In the genomic region with DNA sequence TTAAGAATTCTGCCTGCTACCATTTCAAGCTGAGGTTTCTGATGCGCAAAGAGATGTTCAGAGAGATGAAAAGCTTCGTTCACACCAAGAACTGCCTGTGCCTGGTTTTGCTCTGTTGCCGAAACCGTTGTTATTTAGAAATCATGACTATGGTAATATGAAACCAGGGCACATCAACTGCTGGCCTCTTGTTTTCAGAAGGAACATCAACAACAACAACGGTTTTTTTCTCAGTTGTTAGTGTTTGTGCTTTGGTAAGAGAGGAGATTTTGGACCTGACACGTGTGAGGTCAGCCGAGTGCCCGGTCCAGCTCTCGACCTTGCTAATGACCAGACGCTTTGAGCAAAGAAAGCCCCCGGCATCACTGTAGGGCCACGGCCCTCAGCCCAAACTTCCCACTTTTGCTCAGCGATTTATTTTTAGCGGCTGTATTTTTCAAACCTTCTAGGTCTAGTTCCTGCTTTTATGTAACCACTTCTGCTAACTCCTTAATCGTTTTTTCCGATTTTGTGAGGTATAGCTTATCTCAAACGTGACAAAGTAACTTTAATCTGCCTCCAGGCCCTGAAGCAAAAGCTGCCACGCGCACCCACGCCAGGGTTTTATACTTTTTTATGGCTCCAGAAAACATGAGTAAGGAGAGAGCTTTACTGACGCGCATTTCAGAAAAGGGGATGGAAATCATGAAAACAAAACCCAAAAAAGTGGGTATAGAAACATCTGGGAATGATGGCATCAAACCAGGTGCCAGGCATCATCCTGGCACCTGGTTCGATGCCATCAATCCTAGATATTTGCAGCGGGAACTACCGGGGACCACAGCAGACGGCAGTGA, we compare ENCODE assay signal across 8 cellular contexts. TPM values are rescaled to one million over a fixed set of nuclear protein-coding genes. Genes with fewer than 3 reads are reported as not detected.
DNase-seq lines count a peak whose midpoint lies in the region; ATAC-seq and TF ChIP-seq lines count a peak whose summit lies in the region.

No MANE protein-coding gene starts in this region.

- H3K36me3 Mint-ChIP-seq in activated CD4-positive, alpha-beta memory T cell treated with anti-CD3 and anti-CD28 coated beads, Interleukin-2, amount 10 ng/mL, durations not matched to agents 7 days and 5 days (ENCODE audit: low read depth) = peaks cover 23% of the 10 kb centered on the region
- peaks cover 7% of the 10 kb centered on the region for H3K36me3 Mint-ChIP-seq in nephron (ENCODE audit: low read depth)

- no peak overlapping the region for H2BK15ac ChIP-seq in mesendoderm (replicated peaks; ENCODE audit: low read depth)

- WGBS in mesendoderm (ENCODE audit: extremely low coverage, insufficient coverage, low lambda C conversion rate) = no CpG with 5 or more reads among the region's 26 CpGs

- no peak for TF ChIP-seq CTCF in nephron (IDR thresholded peaks at IDR 0.05; ENCODE audit: unreplicated experiment in 3 of 3)
- TF ChIP-seq CTCF in PC-9 (conservative IDR thresholded peaks at IDR 0.05) = no peak

- no peak overlapping the region for H3K27ac Mint-ChIP-seq in activated CD4-positive, alpha-beta memory T cell treated with anti-CD3 and anti-CD28 coated beads, Interleukin-2, amount 10 ng/mL, durations not matched to agents 7 days and 5 days
- peak overlapping the region in 2 of 3 experiments; percentile 34 to 45 for H3K27ac Mint-ChIP-seq in nephron

- peak overlapping the region; percentile 73 for H3K4me3 Mint-ChIP-seq in activated CD4-positive, alpha-beta memory T cell treated with anti-CD3 and anti-CD28 coated beads, Interleukin-2, amount 10 ng/mL, durations not matched to agents 7 days and 5 days
- no peak overlapping the region for H3K4me3 Mint-ChIP-seq in nephron

- H3K4ac ChIP-seq in mesendoderm (ENCODE audit: low read depth, low read length) = no peak overlapping the region

- no peak overlapping the region for H4K8ac ChIP-seq in mesendoderm (ENCODE audit: low read depth, low read length)

- peaks cover 2% of the 10 kb centered on the region for H3K27me3 Mint-ChIP-seq in activated CD4-positive, alpha-beta memory T cell treated with anti-CD3 and anti-CD28 coated beads, Interleukin-2, amount 10 ng/mL, durations not matched to agents 7 days and 5 days
- H3K27me3 Mint-ChIP-seq in nephron (ENCODE audit: low read depth) = peaks cover 5% of the 10 kb centered on the region

- peak; percentile 53 for DNase-seq in activated CD4-positive, alpha-beta memory T cell treated with anti-CD3 and anti-CD28 coated beads, Interleukin-2, amount 10 ng/mL, durations not matched to agents 7 days and 5 days
- DNase-seq in cortex of kidney (lab: John Stamatoyannopoulos, UW) (no peak), inferior parietal cortex (ENCODE audit: extremely low spot score) (no peak), PC-9 (no peak), mesendoderm (no peak)

- H3K27me3 ChIP-seq in PC-9 (ENCODE audit: insufficient read depth, low read depth) (no peaks in the 10 kb centered on the region), mesendoderm (ENCODE audit: insufficient read depth, low read length, poor library complexity) (no peaks in the 10 kb centered on the region)

- no peaks in the 10 kb centered on the region for H3K9me3 ChIP-seq in PC-9 (ENCODE audit: insufficient read depth, low read depth)

- 0 out of 2 replicates have a peak, but pooled peaks cover 5% of the 10 kb centered on the region for H3F3A ChIP-seq in PC-9 (ENCODE audit: insufficient read depth, low read depth)

- no peak overlapping the region for H3K4me2 ChIP-seq in PC-9
- no peak overlapping the region for H3K4me2 ChIP-seq in mesendoderm (ENCODE audit: low read length)

- H3K18ac ChIP-seq in mesendoderm (ENCODE audit: low read length) = no peak overlapping the region

- H4K5ac ChIP-seq in mesendoderm (ENCODE audit: low read length) = no peak overlapping the region

- POLR2A ChIA-PET in activated CD4-positive, alpha-beta memory T cell treated with anti-CD3 and anti-CD28 coated beads, Interleukin-2, amount 10 ng/mL, durations not matched to agents 7 days and 5 days (lab: Charles Lee) = interaction anchor here (1.0 to 34.9 kb wide), 12 partner anchors 10 to 296 kb away, joined by 3 to 3221 read pairs (median 8); a partner anchor contains a TSS
- POLR2A ChIA-PET in PC-9 (lab: Charles Lee; ENCODE audit: unreplicated experiment) = no interaction called here

- no peak overlapping the region for H2AFZ ChIP-seq in PC-9

- ATAC-seq in GM18909 (IDR thresholded peaks at IDR 0.05; ENCODE audit: poor library complexity, unreplicated experiment) = peak; percentile 33
- peak; percentile 49 for ATAC-seq in HG03354 (IDR thresholded peaks at IDR 0.05; ENCODE audit: poor library complexity, severe bottlenecking, unreplicated experiment)

- H3K79me2 ChIP-seq in PC-9 (ENCODE audit: low read depth) (no peaks in the 10 kb centered on the region), mesendoderm (ENCODE audit: control insufficient read depth, insufficient read depth, low read length) (no peaks in the 10 kb centered on the region)

- H2BK120ac ChIP-seq in mesendoderm (ENCODE audit: low read depth, low read length) = no peak overlapping the region

- no peak overlapping the region for H3K4me3 ChIP-seq in PC-9
- no peak overlapping the region for H3K4me3 ChIP-seq in mesendoderm (ENCODE audit: low read length)

- H3K23ac ChIP-seq in mesendoderm (ENCODE audit: low read length) = no peak overlapping the region

- H3K36me3 ChIP-seq in PC-9 (ENCODE audit: low read depth) (no peaks in the 10 kb centered on the region), mesendoderm (ENCODE audit: control insufficient read depth, insufficient read depth, low read length) (no peaks in the 10 kb centered on the region)

- CTCF ChIA-PET in activated CD4-positive, alpha-beta memory T cell treated with anti-CD3 and anti-CD28 coated beads, Interleukin-2, amount 10 ng/mL, durations not matched to agents 7 days and 5 days (lab: Charles Lee) = interaction anchor here (1.3 to 7.0 kb wide), 11 partner anchors 10 to 121 kb away, joined by 4 to 66 read pairs (median 11); a partner anchor contains a TSS
- CTCF ChIA-PET in PC-9 (lab: Charles Lee) = no interaction called here

- intact Hi-C loops in PC-9 (cut with micrococcal nuclease; ENCODE audit: unreplicated experiment) = no loop called here

- H3K79me1 ChIP-seq in mesendoderm (ENCODE audit: low read length) = no peaks in the 10 kb centered on the region

- H3K9ac ChIP-seq in mesendoderm (ENCODE audit: low read length) = no peak overlapping the region

- H2AK5ac ChIP-seq in mesendoderm (ENCODE audit: low read length) = no peak overlapping the region

- no peak overlapping the region for H2BK5ac ChIP-seq in mesendoderm (ENCODE audit: low read length)

- H4K20me1 ChIP-seq in PC-9 (ENCODE audit: insufficient read depth) = no peaks in the 10 kb centered on the region

- H3K9me2 ChIP-seq in PC-9 (ENCODE audit: insufficient read depth) = no peaks in the 10 kb centered on the region

- H3K4me1 Mint-ChIP-seq in activated CD4-positive, alpha-beta memory T cell treated with anti-CD3 and anti-CD28 coated beads, Interleukin-2, amount 10 ng/mL, durations not matched to agents 7 days and 5 days = peaks cover 52% of the 10 kb centered on the region
- peaks cover 28% of the 10 kb centered on the region for H3K4me1 Mint-ChIP-seq in nephron

- no TSS peak for BruUV-seq in PC-9 (replicated peaks; lab: Mats Ljungman, UMichigan)

- no peak overlapping the region for H3K27ac ChIP-seq in PC-9
- H3K27ac ChIP-seq in mesendoderm (ENCODE audit: low read depth, low read length) = no peak overlapping the region

- H3K9me3 Mint-ChIP-seq in activated CD4-positive, alpha-beta memory T cell treated with anti-CD3 and anti-CD28 coated beads, Interleukin-2, amount 10 ng/mL, durations not matched to agents 7 days and 5 days = no peaks in the 10 kb centered on the region
- H3K9me3 Mint-ChIP-seq in nephron = no peaks in the 10 kb centered on the region

- H3K4me1 ChIP-seq in PC-9 (replicated peaks; ENCODE audit: insufficient read depth) = no peaks in the 10 kb centered on the region
- no peaks in the 10 kb centered on the region for H3K4me1 ChIP-seq in mesendoderm (ENCODE audit: control insufficient read depth, low read depth, low read length)

- no peak overlapping the region for H3K56ac ChIP-seq in mesendoderm (ENCODE audit: low read length)

RNA-seq across cellular contexts. Expression of a gene that starts 42.0 kb away (rescaled TPM):
- 100 to 1,000 TPM; 410 to 423 TPM for total RNA-seq in activated CD4-positive, alpha-beta memory T cell treated with anti-CD3 and anti-CD28 coated beads, Interleukin-2, amount 10 ng/mL, durations not matched to agents 7 days and 5 days
- total RNA-seq in PC-9 (2021) = 1.6 and 2.0 TPM in 2 replicates
- 0.87 TPM for polyA plus RNA-seq in mesendoderm (2013, experiment 1 of 2)
- polyA plus RNA-seq in mesendoderm (2013, experiment 2 of 2) = 0.88 TPM

Comparison
In these comparisons a context has a peak if more than half of its experiments do, and no peak if none do; other contexts are left out.
1. RNA of a gene that starts 42.0 kb away (total RNA-seq): 410 to 423 TPM in activated CD4-positive, alpha-beta memory T cell treated with anti-CD3 and anti-CD28 coated beads, Interleukin-2, amount 10 ng/mL, durations not matched to agents 7 days and 5 days; 1.6 to 2.0 TPM in PC-9; every median in the first group is over 100 times any median in the second.